19 cellular contexts compared by ENCODE assay signal in the genomic region with DNA sequence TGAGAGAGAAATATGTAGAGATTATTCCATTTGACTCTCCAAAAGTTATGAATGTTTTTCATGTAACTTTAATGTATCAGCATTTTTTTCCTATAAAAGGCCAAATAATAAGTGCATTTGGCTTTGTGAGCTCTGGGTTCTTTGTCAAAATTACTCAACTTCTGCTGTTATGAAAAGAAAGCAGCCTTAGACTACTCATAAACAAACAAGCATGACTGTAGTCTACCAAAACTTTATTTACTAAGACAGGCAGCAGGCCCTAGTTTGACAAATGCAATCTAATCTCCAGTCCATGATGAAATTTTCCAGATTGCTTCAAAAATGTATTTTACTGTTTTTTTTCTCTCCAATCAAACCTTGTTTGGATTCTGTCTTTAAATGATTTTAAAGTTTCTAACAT. TPM values are rescaled to one million over a fixed set of nuclear protein-coding genes. Genes with fewer than 3 reads are reported as not detected.
DNase-seq lines count a peak whose midpoint lies in the region; ATAC-seq and TF ChIP-seq lines count a peak whose summit lies in the region.
"Had no signal": no experiment of that assay in that cellular context is flagged by ENCODE, and none has a peak within 500 bp of the region (broad histone marks: within the 10 kb centered on the region; RNA-seq: fewer than 3 reads in every experiment).

No MANE protein-coding gene starts in this region.

- H3K36me3 ChIP-seq in adipocyte (ENCODE audit: control insufficient read depth, insufficient read depth, low read length, severe bottlenecking): no peaks in the 10 kb centered on the region
- H3K36me3 ChIP-seq: BLaER1, MG63 had no signal

- H3K4me1 ChIP-seq in adipocyte (ENCODE audit: control insufficient read depth, insufficient read depth, low read length): peaks cover 17% of the 10 kb centered on the region
- H3K4me1 ChIP-seq: BLaER1 had no signal

- ATAC-seq in HG02885 (IDR thresholded peaks at IDR 0.05; ENCODE audit: poor library complexity, unreplicated experiment): no peak
- ATAC-seq: Right ventricle myocardium inferior had no signal

- H3K4me3 ChIP-seq in adipocyte (ENCODE audit: low read length) (no peak overlapping the region), fibroblast of villous mesenchyme (ENCODE audit: low read depth, low read length) (no peak overlapping the region)
- H3K4me3 ChIP-seq: BLaER1, MG63 had no signal

- no peaks in the 10 kb centered on the region for H3K9me3 ChIP-seq in adipocyte (ENCODE audit: control insufficient read depth, low read length)

- no peak overlapping the region for H3K9ac ChIP-seq in adipocyte (ENCODE audit: low read length)
- H3K9ac ChIP-seq: BLaER1 had no signal

- no peaks in the 10 kb centered on the region for H3K27me3 ChIP-seq in adipocyte (replicated peaks; ENCODE audit: control insufficient read depth, insufficient read depth, low read length)
- H3K27me3 ChIP-seq: BLaER1, MG63 had no signal

- TF ChIP-seq CTCF in fibroblast of villous mesenchyme (IDR thresholded peaks at IDR 0.05; ENCODE audit: insufficient read depth, low read depth, low read length): no peak

- DNase-seq in adipocyte (ENCODE audit: low read depth): peak; percentile 83
- DNase-seq in dedifferentiated amniotic fluid mesenchymal stem cell (ENCODE audit: extremely low spot score): peak; percentile 28
- peak; percentile 54 for DNase-seq in fibroblast of villous mesenchyme (ENCODE audit: low read depth)
- peak; percentile 0 for DNase-seq in stromal cell of bone marrow (ENCODE audit: low read depth)
- DNase-seq in stimulated activated CD8-positive, alpha-beta memory T cell treated with anti-CD3 and anti-CD28 coated beads, Interleukin-4, amount 100 ng/mL, for 48 hours: no peak
- DNase-seq in NCI-H524 treated with DMSO at 0.1 percent for 48 hours (lab: John Stamatoyannopoulos, UW): no peak
- DNase-seq: CD4-positive, alpha-beta T cell; COR-L47; DMS79; Kasumi-1; MG63; NCI-H1417 treated with DMSO at 0.1 percent for 48 hours; NCI-H187; NCI-H446; NCI-H526 treated with DMSO at 0.1 percent for 48 hours; OCI-M1 had no signal

RNA-seq across cellular contexts. Expression of gene MRPL32, which starts 46.3 kb away (rescaled TPM):
- total RNA-seq in fibroblast of villous mesenchyme: 40.3 and 46.6 TPM in 2 replicates

RNA-seq across cellular contexts. Expression of gene PSMA2, which starts 46.5 kb away (rescaled TPM):
- 55.1 and 67.8 TPM in 2 replicates for total RNA-seq in fibroblast of villous mesenchyme

Comparison
In these comparisons a context has a peak if more than half of its experiments do, and no peak if none do; other contexts are left out.
1. DNase-seq: peak in adipocyte (single experiment), dedifferentiated amniotic fluid mesenchymal stem cell (single experiment), fibroblast of villous mesenchyme (single experiment) and stromal cell of bone marrow (single experiment); none in stimulated activated CD8-positive, alpha-beta memory T cell treated with anti-CD3 and anti-CD28 coated beads, Interleukin-4, amount 100 ng/mL, for 48 hours (single experiment) and NCI-H524 treated with DMSO at 0.1 percent for 48 hours (single experiment).